ENCODE assay signal across 1 cellular context in genomic region chr7:117479480-117480224, GRCh38.
TF ChIP-seq lines count a peak whose summit lies in the region.

TSS of gene CFTR (plus strand) at chr7:117480025. CDS start at chr7:117480095, 70 bp downstream.

TF ChIP-seq in H1, 55 proteins besides CTCF, POLR2A, EP300 and RAD21 (continued from another document):
- 0 out of 2 replicates have a peak, but pooled peaks have one; percentile 19 for TF ChIP-seq TAF1 (IDR thresholded peaks at IDR 0.05; ENCODE audit: low read depth, low read length)
- TF ChIP-seq PHF8 (conservative IDR thresholded peaks at IDR 0.05; ENCODE audit: low read depth, low read length), result peak; percentile 57
- peak; percentile 74 for TF ChIP-seq E2F6 (IDR thresholded peaks at IDR 0.05)
- peak; percentile 97 for TF ChIP-seq ASH2L (IDR thresholded peaks at IDR 0.05; ENCODE audit: low read length)
- TF ChIP-seq CTBP2 (IDR thresholded peaks at IDR 0.05; ENCODE audit: borderline replicate concordance, insufficient read depth, insufficient read length, low read length), result peak; percentile 69
- 0 out of 2 replicates have a peak, but pooled peaks have one; percentile 31 for TF ChIP-seq POLR2AphosphoS5 (IDR thresholded peaks at IDR 0.05; ENCODE audit: low read depth, low read length)
- TF ChIP-seq MAX (IDR thresholded peaks at IDR 0.05), result peak; percentile 83
- TF ChIP-seq KDM4A (IDR thresholded peaks at IDR 0.05; ENCODE audit: low read depth, low read length, severe bottlenecking), result peak; percentile 92
- 0 out of 2 replicates have a peak, but pooled peaks have one; percentile 40 for TF ChIP-seq SUZ12 (IDR thresholded peaks at IDR 0.05; ENCODE audit: low read length)
- TF ChIP-seq RNF2 (IDR thresholded peaks at IDR 0.05; ENCODE audit: borderline replicate concordance, low read depth, low read length, missing control alignments, poor library complexity, severe bottlenecking), result no peak
- TF ChIP-seq RBBP5 (IDR thresholded peaks at IDR 0.05; ENCODE audit: borderline replicate concordance, low read depth, low read length), result peak; percentile 67; the same call in 1 of the 2 replicates
- no peak for TF ChIP-seq KDM1A (IDR thresholded peaks at IDR 0.05; ENCODE audit: borderline replicate concordance, low read length)
